ENCODE assay signal across 8 cellular contexts in genomic region chr12:31118831-31119530, GRCh38. TPM values are rescaled to one million over a fixed set of nuclear protein-coding genes. Genes with fewer than 3 reads are reported as not detected.
A peak's percentile ranks its signal among the peaks of the same experiment; 100 is the strongest.
DNase-seq lines count a peak whose midpoint lies in the region; ATAC-seq and TF ChIP-seq lines count a peak whose summit lies in the region.

No MANE protein-coding gene starts in this region.

- H3K36me3 Mint-ChIP-seq in naive thymus-derived CD8-positive, alpha-beta T cell: no peaks in the 10 kb centered on the region

- peaks cover 0 to 6% (median 0%) of the 10 kb centered on the region in 5 donors for H3K27me3 Mint-ChIP-seq in naive thymus-derived CD8-positive, alpha-beta T cell

- peak; percentile 14 for DNase-seq in EH (ENCODE audit: low read depth)
- DNase-seq in NT2/D1 (ENCODE audit: low read depth, low spot score): peak; percentile 92
- peak; percentile 8 for DNase-seq in choroid plexus epithelial cell (ENCODE audit: low read depth)
- DNase-seq in naive thymus-derived CD8-positive, alpha-beta T cell: peak in 7 of 10 donors; percentile 25 to 56 (median 41)
- no peak for DNase-seq in NCI-H226
- no peak for DNase-seq in dermis blood vessel endothelial cell

- H3K4me1 ChIP-seq in NT2/D1 (ENCODE audit: insufficient read depth, insufficient read length): peaks cover 12% of the 10 kb centered on the region

- H3K4me3 ChIP-seq in NT2/D1 (ENCODE audit: insufficient read length, low read depth) (peak overlapping the region; percentile 57), choroid plexus epithelial cell (ENCODE audit: low read depth, low read length) (no peak overlapping the region)

- H3K9me3 ChIP-seq in NT2/D1 (ENCODE audit: insufficient read depth, low read length): no peaks in the 10 kb centered on the region

- peak; percentile 42 for ATAC-seq in HG03159 (IDR thresholded peaks at IDR 0.05; ENCODE audit: unreplicated experiment)
- peak; percentile 57 to 71 for ATAC-seq in naive thymus-derived CD8-positive, alpha-beta T cell
- no peak for ATAC-seq in HG03280 (IDR thresholded peaks at IDR 0.05; ENCODE audit: unreplicated experiment)

- no peak for TF ChIP-seq CTCF in choroid plexus epithelial cell (conservative IDR thresholded peaks at IDR 0.05; ENCODE audit: low read depth, low read length)

- POLR2A ChIA-PET in naive thymus-derived CD8-positive, alpha-beta T cell (lab: Charles Lee): no interaction called here

- H3K27me3 ChIP-seq in NT2/D1 (ENCODE audit: insufficient read depth, insufficient read length): peaks cover 27% of the 10 kb centered on the region

- H3K27ac Mint-ChIP-seq in naive thymus-derived CD8-positive, alpha-beta T cell: peak overlapping the region in 4 of 10 donors; percentile 3 to 47 (median 21)

- H3K9me3 Mint-ChIP-seq in naive thymus-derived CD8-positive, alpha-beta T cell: no peaks in the 10 kb centered on the region

- peak overlapping the region; percentile 73 to 92 (median 85) for H3K4me3 Mint-ChIP-seq in naive thymus-derived CD8-positive, alpha-beta T cell

- peaks cover 2 to 27% (median 9%) of the 10 kb centered on the region in 4 donors for H3K4me1 Mint-ChIP-seq in naive thymus-derived CD8-positive, alpha-beta T cell

- peak overlapping the region; percentile 78 for H3K9ac ChIP-seq in NT2/D1 (ENCODE audit: insufficient read length, low read depth)

- H3K36me3 ChIP-seq in NT2/D1 (ENCODE audit: insufficient read depth, insufficient read length, low read length): no peaks in the 10 kb centered on the region

RNA-seq across cellular contexts. Expression of gene DDX11, which starts 45.3 kb away (rescaled TPM):
- total RNA-seq in naive thymus-derived CD8-positive, alpha-beta T cell: 100 to 1,000 TPM; 132 to 141 TPM
- polyA plus RNA-seq in naive thymus-derived CD8-positive, alpha-beta T cell: 10 to 100 TPM in 1 of 3 donors, 1 to 10 TPM in 2; 2.4 to 24.2 (median 7.1) TPM
- 19.7 and 27.8 TPM in 2 replicates for total RNA-seq in dermis blood vessel endothelial cell

Comparison
In these comparisons a context has a peak if more than half of its experiments do, and no peak if none do; other contexts are left out.
1. DNase-seq: peak in EH (single experiment), NT2/D1 (single experiment), choroid plexus epithelial cell (single experiment) and naive thymus-derived CD8-positive, alpha-beta T cell (7 of 10); none in NCI-H226 (single experiment) and dermis blood vessel endothelial cell (single experiment).